In genomic region chr3:42014949-42015533, GRCh38 we compare ENCODE assay signal across 7 cellular contexts. TPM values are rescaled to one million over a fixed set of nuclear protein-coding genes. Genes with fewer than 3 reads are reported as not detected.
DNase-seq lines count a peak whose midpoint lies in the region; ATAC-seq and TF ChIP-seq lines count a peak whose summit lies in the region.

No MANE protein-coding gene starts in this region.

- H3K4me1 ChIP-seq in MM.1S (ENCODE audit: low read length) (peaks cover 22% of the 10 kb centered on the region), parathyroid adenoma (peaks cover 13% of the 10 kb centered on the region)

- H4K20me1 ChIP-seq in MM.1S (ENCODE audit: insufficient read depth, low read length) = peaks cover 10% of the 10 kb centered on the region

- H3K27me3 Mint-ChIP-seq in activated T-helper 17 cell treated with anti-CD3 and anti-CD28 coated beads, Interleukin-2, amount 50 U/mL, for 72 hours = no peaks in the 10 kb centered on the region

- peak overlapping the region; percentile 64 for H3K4me2 ChIP-seq in MM.1S (ENCODE audit: low read depth, low read length)
- peak overlapping the region; percentile 99 for H3K4me2 ChIP-seq in parathyroid adenoma (ENCODE audit: low read length)

- H3K36me3 ChIP-seq in MM.1S (replicated peaks; ENCODE audit: insufficient read depth, low read length) (no peaks in the 10 kb centered on the region), parathyroid adenoma (ENCODE audit: control insufficient read depth, insufficient read depth, low read length) (no peaks in the 10 kb centered on the region)

- H3K27ac ChIP-seq in MM.1S (ENCODE audit: low read length) (peak overlapping the region; percentile 82; the same call in 1 of the 2 replicates), parathyroid adenoma (peak overlapping the region; percentile 34)

- H3K9ac ChIP-seq in MM.1S (ENCODE audit: low read length) (peak overlapping the region; percentile 95), parathyroid adenoma (no peak overlapping the region)

- H3K27ac Mint-ChIP-seq in activated T-helper 17 cell treated with anti-CD3 and anti-CD28 coated beads, Interleukin-2, amount 50 U/mL, for 72 hours = peak overlapping the region; percentile 91

- TF ChIP-seq CTCF in MM.1S (IDR thresholded peaks at IDR 0.05; ENCODE audit: low read length) (no peak), parathyroid adenoma (IDR thresholded peaks at IDR 0.05) (no peak)

- H2AFZ ChIP-seq in MM.1S (ENCODE audit: low read length) (no peak overlapping the region), parathyroid adenoma (peak overlapping the region; percentile 70)

- peaks cover 16% of the 10 kb centered on the region for H3K36me3 Mint-ChIP-seq in activated T-helper 17 cell treated with anti-CD3 and anti-CD28 coated beads, Interleukin-2, amount 50 U/mL, for 72 hours (ENCODE audit: low read depth)

- DNase-seq in ELR (ENCODE audit: low read depth) = peak; percentile 33
- DNase-seq in MM.1S = peak; percentile 46
- peak; percentile 81 for DNase-seq in Right ventricle myocardium superior
- no peak for DNase-seq in occipital lobe (lab: John Stamatoyannopoulos, UW)

- H3K79me2 ChIP-seq in MM.1S (ENCODE audit: low read length) (peaks cover 64% of the 10 kb centered on the region), parathyroid adenoma (peaks cover 23% of the 10 kb centered on the region)

- H3K4me3 ChIP-seq in MM.1S (ENCODE audit: low read length) (peak overlapping the region; percentile 96), parathyroid adenoma (ENCODE audit: low read depth, low read length) (peak overlapping the region; percentile 84)

- ATAC-seq in activated T-helper 17 cell treated with anti-CD3 and anti-CD28 coated beads, Interleukin-2, amount 50 U/mL, for 72 hours (replicated peaks) = no peak
- ATAC-seq in Right ventricle myocardium superior (ENCODE audit: poor library complexity) (peak; percentile 62), GM18867 (IDR thresholded peaks at IDR 0.05; ENCODE audit: unreplicated experiment) (no peak)

- H3K9me3 Mint-ChIP-seq in activated T-helper 17 cell treated with anti-CD3 and anti-CD28 coated beads, Interleukin-2, amount 50 U/mL, for 72 hours = no peaks in the 10 kb centered on the region

- intact Hi-C loops in Right ventricle myocardium superior (cut with DNase I) = loop anchor here (2.0 to 5.0 kb wide), 2 partner anchors 53 to 84 kb away; partner anchors contain the start of gene ULK4

- no peaks in the 10 kb centered on the region for H3K9me2 ChIP-seq in MM.1S (replicated peaks; ENCODE audit: insufficient read depth, low read length)

- H3K4me3 Mint-ChIP-seq in activated T-helper 17 cell treated with anti-CD3 and anti-CD28 coated beads, Interleukin-2, amount 50 U/mL, for 72 hours = peak overlapping the region; percentile 94

- peaks cover 29% of the 10 kb centered on the region for H3F3A ChIP-seq in MM.1S (ENCODE audit: insufficient read depth, low read length)

- H3K9me3 ChIP-seq in MM.1S (replicated peaks; ENCODE audit: insufficient read depth, low read length) (no peaks in the 10 kb centered on the region), parathyroid adenoma (ENCODE audit: control insufficient read depth, low read length) (no peaks in the 10 kb centered on the region)

- no peaks in the 10 kb centered on the region for H3K27me3 ChIP-seq in MM.1S (replicated peaks; ENCODE audit: insufficient read depth, low read length)
- no peaks in the 10 kb centered on the region for H3K27me3 ChIP-seq in parathyroid adenoma (ENCODE audit: control insufficient read depth, insufficient read depth, low read length)

- peaks cover 30% of the 10 kb centered on the region for H3K4me1 Mint-ChIP-seq in activated T-helper 17 cell treated with anti-CD3 and anti-CD28 coated beads, Interleukin-2, amount 50 U/mL, for 72 hours

RNA-seq across cellular contexts. Expression of gene ULK4, which starts 53.1 kb away (rescaled TPM):
- total RNA-seq in activated T-helper 17 cell treated with anti-CD3 and anti-CD28 coated beads, Interleukin-2, amount 50 U/mL, for 72 hours = 1 to 10 TPM; 7.0 to 7.7 TPM
- total RNA-seq in Right ventricle myocardium superior (3.7 TPM), occipital lobe (21.1 TPM)
